In genomic region chrX:13488706-13489105, GRCh38 we compare ENCODE assay signal across 10 cellular contexts.
A peak's percentile ranks its signal among the peaks of the same experiment; 100 is the strongest.
DNase-seq lines count a peak whose midpoint lies in the region; ATAC-seq, FAIRE-seq and TF ChIP-seq lines count a peak whose summit lies in the region.
"Had no signal": no experiment of that assay in that cellular context is flagged by ENCODE, and none has a peak within 500 bp of the region (broad histone marks: within the 10 kb centered on the region; RNA-seq: fewer than 3 reads in every experiment).

No MANE protein-coding gene starts in this region.

- peak overlapping the region; percentile 63; the same call in 1 of the 2 replicates for H2AFZ ChIP-seq in PC-9

- no peak for ATAC-seq in A549
- ATAC-seq in psoas muscle: no peak
- ATAC-seq in GM19463 (IDR thresholded peaks at IDR 0.05; ENCODE audit: unreplicated experiment): no peak

- TF ChIP-seq EP300 in A549 (IDR thresholded peaks at IDR 0.05): no peak

- H3K9me2 ChIP-seq in PC-9 (ENCODE audit: insufficient read depth): no peaks in the 10 kb centered on the region

- H3K9me3 Mint-ChIP-seq in activated T-helper 1 cell treated with anti-CD3 and anti-CD28 coated beads, Interleukin-12 subunit alpha, Interleukin-12 subunit beta, Interleukin-2, Interleukin-4 antibody, amounts not matched to agents 30 ng/mL and 10 ng/mL and 1 ng/mL, durations not matched to agents 14 hours and 24 hours and 36 hours: no peaks in the 10 kb centered on the region

- H3K4me1 Mint-ChIP-seq in activated T-helper 1 cell treated with anti-CD3 and anti-CD28 coated beads, Interleukin-12 subunit alpha, Interleukin-12 subunit beta, Interleukin-2, Interleukin-4 antibody, amounts not matched to agents 30 ng/mL and 10 ng/mL and 1 ng/mL, durations not matched to agents 14 hours and 24 hours and 36 hours (ENCODE audit: low read depth): peaks cover 26% of the 10 kb centered on the region

- H3K36me3 ChIP-seq in PC-9 (ENCODE audit: low read depth) (no peaks in the 10 kb centered on the region), psoas muscle (ENCODE audit: insufficient read depth in 1 of 2, low read depth in 1 of 2) (no peaks in the 10 kb centered on the region)
- H3K36me3 ChIP-seq: Peyer's patch had no signal

- no peaks in the 10 kb centered on the region for H3K27me3 Mint-ChIP-seq in activated T-helper 1 cell treated with anti-CD3 and anti-CD28 coated beads, Interleukin-12 subunit alpha, Interleukin-12 subunit beta, Interleukin-2, Interleukin-4 antibody, amounts not matched to agents 30 ng/mL and 10 ng/mL and 1 ng/mL, durations not matched to agents 14 hours and 24 hours and 36 hours (ENCODE audit: insufficient read depth)
- H3K27me3 Mint-ChIP-seq: B cell had no signal

- H3K9me3 ChIP-seq in A549 (no peaks in the 10 kb centered on the region), PC-9 (ENCODE audit: insufficient read depth, low read depth) (no peaks in the 10 kb centered on the region), psoas muscle (no peaks in the 10 kb centered on the region)
- H3K9me3 ChIP-seq: Peyer's patch had no signal

- POLR2A ChIA-PET in A549 (lab: Yijun Ruan, JAX): interaction anchor here (1.0 to 2.6 kb wide), 6 partner anchors 265 to 542 kb away, joined by 4 to 13 read pairs (median 6); partner anchors contain the start of gene TMSB4X
- POLR2A ChIA-PET in PC-9 (lab: Charles Lee; ENCODE audit: unreplicated experiment): interaction anchor here (0.7 to 1.2 kb wide), 2 partner anchors 178 to 290 kb away, joined by 3 to 5 read pairs; no protein-coding TSS in a partner anchor

- H3K4me1 ChIP-seq in A549 (peaks cover 31% of the 10 kb centered on the region), PC-9 (replicated peaks; ENCODE audit: insufficient read depth) (peaks cover 38% of the 10 kb centered on the region), psoas muscle (peaks cover 4% of the 10 kb centered on the region)

- H3F3A ChIP-seq in PC-9 (ENCODE audit: insufficient read depth, low read depth): peaks cover 34% of the 10 kb centered on the region

- no peak for DNase-seq in A549 (ENCODE audit: low read depth in 1 of 2, low spot score in 1 of 2)
- DNase-seq in PC-9: no peak
- DNase-seq in epithelial cell of prostate (ENCODE audit: low read depth, low spot score): no peak
- DNase-seq in psoas muscle: no peak
- DNase-seq in activated T-helper 1 cell treated with anti-CD3 and anti-CD28 coated beads, Interleukin-12 subunit alpha, Interleukin-12 subunit beta, Interleukin-2, Interleukin-4 antibody, amounts not matched to agents 30 ng/mL and 10 ng/mL and 1 ng/mL, durations not matched to agents 14 hours and 24 hours and 36 hours (ENCODE audit: low spot score): no peak
- no peak for DNase-seq in hippocampal formation (lab: John Stamatoyannopoulos, UW)
- no peak for DNase-seq in nucleus accumbens (lab: John Stamatoyannopoulos, UW)

- H3K4me3 Mint-ChIP-seq in activated T-helper 1 cell treated with anti-CD3 and anti-CD28 coated beads, Interleukin-12 subunit alpha, Interleukin-12 subunit beta, Interleukin-2, Interleukin-4 antibody, amounts not matched to agents 30 ng/mL and 10 ng/mL and 1 ng/mL, durations not matched to agents 14 hours and 24 hours and 36 hours: no peak overlapping the region

- no peaks in the 10 kb centered on the region for H4K20me1 ChIP-seq in PC-9 (ENCODE audit: insufficient read depth)

- no peak for TF ChIP-seq RAD21 in A549 (conservative IDR thresholded peaks at IDR 0.05 in 1 of 2, IDR thresholded peaks at IDR 0.05 in 1 of 2)

- BruUV-seq in PC-9 (replicated peaks; lab: Mats Ljungman, UMichigan): no TSS peak

- H3K4me2 ChIP-seq in A549: no peak overlapping the region
- H3K4me2 ChIP-seq in PC-9: no peak overlapping the region

- CTCF ChIA-PET in A549 (lab: Yijun Ruan, JAX) (interaction anchor here (0.7 to 7.8 kb wide), 50 partner anchors 11 to 684 kb away, joined by 3 to 110 read pairs (median 5); partner anchors contain the start of gene TMSB4X), PC-9 (lab: Charles Lee) (interaction anchor here (1.2 to 1.9 kb wide), 2 partner anchors 294 to 543 kb away, joined by 3 to 20 read pairs; no protein-coding TSS in a partner anchor)

- WGBS in A549 (ENCODE audit: missing lambda C conversion rate): 70% methylated on average over 5 of the region's 5 CpGs
- 60 to 78% (median 69%) methylated on average over 5 of the region's 5 CpGs for WGBS in psoas muscle, 3 donors

- no peak overlapping the region for H3K27ac Mint-ChIP-seq in activated T-helper 1 cell treated with anti-CD3 and anti-CD28 coated beads, Interleukin-12 subunit alpha, Interleukin-12 subunit beta, Interleukin-2, Interleukin-4 antibody, amounts not matched to agents 30 ng/mL and 10 ng/mL and 1 ng/mL, durations not matched to agents 14 hours and 24 hours and 36 hours

- intact Hi-C loops in PC-9 (cut with micrococcal nuclease; ENCODE audit: unreplicated experiment) (loop anchor here (1.0 kb wide), 9 partner anchors 60 to 674 kb away; no protein-coding TSS in a partner anchor), psoas muscle (cut with DNase I) (loop anchor here (2.0 to 5.0 kb wide), 2 partner anchors 541 to 542 kb away; no protein-coding TSS in a partner anchor)
- intact Hi-C loops in activated T-helper 1 cell treated with anti-CD3 and anti-CD28 coated beads, Interleukin-12 subunit alpha, Interleukin-12 subunit beta, Interleukin-2, Interleukin-4 antibody, amounts not matched to agents 30 ng/mL and 10 ng/mL and 1 ng/mL, durations not matched to agents 14 hours and 24 hours and 36 hours (cut with micrococcal nuclease): loop anchor here (1.0 to 5.0 kb wide), 8 partner anchors 14 to 541 kb away; no protein-coding TSS in a partner anchor

- H3K4me3 ChIP-seq in A549 (no peak overlapping the region), PC-9 (no peak overlapping the region), psoas muscle (no peak overlapping the region)
- H3K4me3 ChIP-seq: Peyer's patch had no signal

- H3K79me2 ChIP-seq in PC-9 (ENCODE audit: low read depth): no peaks in the 10 kb centered on the region

- H3K36me3 Mint-ChIP-seq in activated T-helper 1 cell treated with anti-CD3 and anti-CD28 coated beads, Interleukin-12 subunit alpha, Interleukin-12 subunit beta, Interleukin-2, Interleukin-4 antibody, amounts not matched to agents 30 ng/mL and 10 ng/mL and 1 ng/mL, durations not matched to agents 14 hours and 24 hours and 36 hours (ENCODE audit: low read depth): no peaks in the 10 kb centered on the region

- peak; percentile 91 for FAIRE-seq in A549 (lab: Jason Lieb, UNC)

- H3K27me3 ChIP-seq in PC-9 (ENCODE audit: insufficient read depth, low read depth) (no peaks in the 10 kb centered on the region), psoas muscle (ENCODE audit: insufficient read depth in 3 of 3, low read length in 2 of 3) (peaks cover 0 to 21% (median 0%) of the 10 kb centered on the region in 3 donors)
- H3K27me3 ChIP-seq: Peyer's patch had no signal

- TF ChIP-seq POLR2A in A549 (IDR thresholded peaks at IDR 0.05; ENCODE audit: low read length): no peak

- peak overlapping the region; percentile 86 to 88 for H3K27ac ChIP-seq in A549
- peak overlapping the region; percentile 99 for H3K27ac ChIP-seq in PC-9
- peak overlapping the region; percentile 85 for H3K27ac ChIP-seq in epithelial cell of prostate
- peak overlapping the region; percentile 63 for H3K27ac ChIP-seq in psoas muscle

- TF ChIP-seq CTCF in A549 (IDR thresholded peaks at IDR 0.05): no peak
- TF ChIP-seq CTCF in PC-9 (conservative IDR thresholded peaks at IDR 0.05): no peak
- no peak for TF ChIP-seq CTCF in psoas muscle (IDR thresholded peaks at IDR 0.05)

TF ChIP-seq in A549, 52 proteins besides CTCF, POLR2A, EP300 and RAD21:
- TF ChIP-seq SMC3 (IDR thresholded peaks at IDR 0.05) (no peak), ZC3H11A (IDR thresholded peaks at IDR 0.05) (no peak), ZSCAN20 (CRISPR knock-in tag; IDR thresholded peaks at IDR 0.05) (no peak), CBX8 (IDR thresholded peaks at IDR 0.05) (no peak)
